Comparison of ENCODE assay signal across 1 cellular context in the genomic region with DNA sequence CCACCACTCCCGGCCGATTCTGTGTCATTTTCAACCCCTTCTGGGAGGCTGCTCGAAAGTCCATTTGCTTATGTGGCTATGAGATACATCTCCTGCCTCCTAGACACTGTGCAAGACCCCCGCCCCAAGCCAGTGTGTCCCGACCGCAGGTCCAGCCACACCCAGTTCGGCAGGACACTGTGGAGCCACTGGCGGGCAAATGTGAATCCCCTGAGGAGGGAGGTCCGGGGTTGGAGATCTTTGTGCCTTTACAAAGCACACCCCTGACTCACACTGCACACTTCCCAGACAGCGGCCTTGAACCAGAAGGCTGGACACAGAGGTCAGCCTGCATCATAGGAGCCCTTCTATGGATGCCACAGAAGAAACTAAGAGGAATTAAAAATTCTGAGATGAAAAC.
TF ChIP-seq lines count a peak whose summit lies in the region.

No MANE protein-coding gene starts in this region.

TF ChIP-seq in HepG2, 621 proteins besides CTCF, POLR2A, EP300 and RAD21:
- TF ChIP-seq ZBTB42 (CRISPR knock-in tag; IDR thresholded peaks at IDR 0.05) (no peak), NR2F6 (IDR thresholded peaks at IDR 0.05) (no peak), NR2F6 (CRISPR knock-in tag; IDR thresholded peaks at IDR 0.05) (0 out of 2 replicates have a peak, but pooled peaks have one; percentile 11), KLF15 (CRISPR knock-in tag; IDR thresholded peaks at IDR 0.05; ENCODE audit: borderline replicate concordance) (no peak)
- TF ChIP-seq, protein P1, sequence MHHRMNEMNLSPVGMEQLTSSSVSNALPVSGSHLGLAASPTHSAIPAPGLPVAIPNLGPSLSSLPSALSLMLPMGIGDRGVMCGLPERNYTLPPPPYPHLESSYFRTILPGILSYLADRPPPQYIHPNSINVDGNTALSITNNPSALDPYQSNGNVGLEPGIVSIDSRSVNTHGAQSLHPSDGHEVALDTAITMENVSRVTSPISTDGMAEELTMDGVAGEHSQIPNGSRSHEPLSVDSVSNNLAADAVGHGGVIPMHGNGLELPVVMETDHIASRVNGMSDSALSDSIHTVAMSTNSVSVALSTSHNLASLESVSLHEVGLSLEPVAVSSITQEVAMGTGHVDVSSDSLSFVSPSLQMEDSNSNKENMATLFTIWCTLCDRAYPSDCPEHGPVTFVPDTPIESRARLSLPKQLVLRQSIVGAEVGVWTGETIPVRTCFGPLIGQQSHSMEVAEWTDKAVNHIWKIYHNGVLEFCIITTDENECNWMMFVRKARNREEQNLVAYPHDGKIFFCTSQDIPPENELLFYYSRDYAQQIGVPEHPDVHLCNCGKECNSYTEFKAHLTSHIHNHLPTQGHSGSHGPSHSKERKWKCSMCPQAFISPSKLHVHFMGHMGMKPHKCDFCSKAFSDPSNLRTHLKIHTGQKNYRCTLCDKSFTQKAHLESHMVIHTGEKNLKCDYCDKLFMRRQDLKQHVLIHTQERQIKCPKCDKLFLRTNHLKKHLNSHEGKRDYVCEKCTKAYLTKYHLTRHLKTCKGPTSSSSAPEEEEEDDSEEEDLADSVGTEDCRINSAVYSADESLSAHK (CRISPR knock-in tag; IDR thresholded peaks at IDR 0.05; ENCODE audit: borderline replicate concordance), result no peak
